In the genomic region with DNA sequence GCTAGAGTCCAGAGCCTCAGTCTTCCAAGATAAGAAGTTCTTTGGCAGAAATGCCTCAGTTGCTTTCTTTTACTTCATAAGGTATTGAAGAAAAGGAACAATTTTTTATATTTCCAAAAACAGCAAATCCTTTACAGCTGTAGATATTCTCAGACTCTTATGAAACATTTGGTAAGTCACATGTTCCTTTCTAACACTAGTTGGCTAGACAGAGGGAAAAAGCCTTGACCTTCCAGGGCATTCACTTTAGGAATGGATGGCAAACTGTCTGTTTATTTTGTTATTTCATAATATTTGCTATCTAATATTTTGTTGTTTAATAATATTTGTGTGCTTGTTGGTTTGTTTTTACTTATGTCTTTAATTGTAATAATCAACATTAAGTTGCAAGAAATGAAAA, we compare ENCODE assay signal across 1 cellular context.
TF ChIP-seq lines count a peak whose summit lies in the region.

No MANE protein-coding gene starts in this region.

TF ChIP-seq in HepG2, 621 proteins besides CTCF, POLR2A, EP300 and RAD21 (continued from another document and continues in another):
- TF ChIP-seq, protein P1, sequence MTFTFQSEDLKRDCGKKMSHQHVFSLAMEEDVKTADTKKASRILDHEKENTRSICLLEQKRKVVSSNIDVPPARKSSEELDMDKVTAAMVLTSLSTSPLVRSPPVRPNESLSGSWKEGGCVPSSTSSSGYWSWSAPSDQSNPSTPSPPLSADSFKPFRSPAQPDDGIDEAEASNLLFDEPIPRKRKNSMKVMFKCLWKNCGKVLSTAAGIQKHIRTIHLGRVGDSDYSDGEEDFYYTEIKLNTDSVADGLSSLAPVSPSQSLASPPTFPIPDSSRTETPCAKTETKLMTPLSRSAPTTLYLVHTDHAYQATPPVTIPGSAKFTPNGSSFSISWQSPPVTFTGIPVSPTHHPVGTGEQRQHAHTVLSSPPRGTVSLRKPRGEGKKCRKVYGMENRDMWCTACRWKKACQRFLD (CRISPR knock-in tag; IDR thresholded peaks at IDR 0.05; ENCODE audit: borderline replicate concordance): no peak
- no peak for TF ChIP-seq ZNF670 (CRISPR knock-in tag; IDR thresholded peaks at IDR 0.05; ENCODE audit: borderline replicate concordance)
- TF ChIP-seq ZNF264 (CRISPR knock-in tag; IDR thresholded peaks at IDR 0.05): no peak
- TF ChIP-seq ZNF138 (CRISPR knock-in tag; IDR thresholded peaks at IDR 0.05; ENCODE audit: low read depth): no peak
- TF ChIP-seq ZNF878 (CRISPR knock-in tag; IDR thresholded peaks at IDR 0.05): no peak
- TF ChIP-seq ZFAT (CRISPR knock-in tag; conservative IDR thresholded peaks at IDR 0.05): no peak
- TF ChIP-seq BCL6 (CRISPR knock-in tag; IDR thresholded peaks at IDR 0.05): peak; percentile 94
- TF ChIP-seq FLYWCH1 (CRISPR knock-in tag; IDR thresholded peaks at IDR 0.05): no peak
- TF ChIP-seq NONO (IDR thresholded peaks at IDR 0.05): no peak
- no peak for TF ChIP-seq NONO (CRISPR knock-in tag; conservative IDR thresholded peaks at IDR 0.05)
- no peak for TF ChIP-seq SOX13 (IDR thresholded peaks at IDR 0.05)
- 0 out of 4 replicates have a peak, but pooled peaks of 1 of the 2 experiments have one; percentile 12 for TF ChIP-seq SOX13 (CRISPR knock-in tag; conservative IDR thresholded peaks at IDR 0.05 in 1 of 2, IDR thresholded peaks at IDR 0.05 in 1 of 2)
- TF ChIP-seq, protein P2, sequence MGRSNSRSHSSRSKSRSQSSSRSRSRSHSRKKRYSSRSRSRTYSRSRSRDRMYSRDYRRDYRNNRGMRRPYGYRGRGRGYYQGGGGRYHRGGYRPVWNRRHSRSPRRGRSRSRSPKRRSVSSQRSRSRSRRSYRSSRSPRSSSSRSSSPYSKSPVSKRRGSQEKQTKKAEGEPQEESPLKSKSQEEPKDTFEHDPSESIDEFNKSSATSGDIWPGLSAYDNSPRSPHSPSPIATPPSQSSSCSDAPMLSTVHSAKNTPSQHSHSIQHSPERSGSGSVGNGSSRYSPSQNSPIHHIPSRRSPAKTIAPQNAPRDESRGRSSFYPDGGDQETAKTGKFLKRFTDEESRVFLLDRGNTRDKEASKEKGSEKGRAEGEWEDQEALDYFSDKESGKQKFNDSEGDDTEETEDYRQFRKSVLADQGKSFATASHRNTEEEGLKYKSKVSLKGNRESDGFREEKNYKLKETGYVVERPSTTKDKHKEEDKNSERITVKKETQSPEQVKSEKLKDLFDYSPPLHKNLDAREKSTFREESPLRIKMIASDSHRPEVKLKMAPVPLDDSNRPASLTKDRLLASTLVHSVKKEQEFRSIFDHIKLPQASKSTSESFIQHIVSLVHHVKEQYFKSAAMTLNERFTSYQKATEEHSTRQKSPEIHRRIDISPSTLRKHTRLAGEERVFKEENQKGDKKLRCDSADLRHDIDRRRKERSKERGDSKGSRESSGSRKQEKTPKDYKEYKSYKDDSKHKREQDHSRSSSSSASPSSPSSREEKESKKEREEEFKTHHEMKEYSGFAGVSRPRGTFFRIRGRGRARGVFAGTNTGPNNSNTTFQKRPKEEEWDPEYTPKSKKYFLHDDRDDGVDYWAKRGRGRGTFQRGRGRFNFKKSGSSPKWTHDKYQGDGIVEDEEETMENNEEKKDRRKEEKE (IDR thresholded peaks at IDR 0.05): no peak
- no peak for TF ChIP-seq KLF11 (CRISPR knock-in tag; IDR thresholded peaks at IDR 0.05)
- TF ChIP-seq SOX6 (IDR thresholded peaks at IDR 0.05): no peak
- TF ChIP-seq SOX6 (CRISPR knock-in tag; IDR thresholded peaks at IDR 0.05): no peak
- TF ChIP-seq, protein P3, sequence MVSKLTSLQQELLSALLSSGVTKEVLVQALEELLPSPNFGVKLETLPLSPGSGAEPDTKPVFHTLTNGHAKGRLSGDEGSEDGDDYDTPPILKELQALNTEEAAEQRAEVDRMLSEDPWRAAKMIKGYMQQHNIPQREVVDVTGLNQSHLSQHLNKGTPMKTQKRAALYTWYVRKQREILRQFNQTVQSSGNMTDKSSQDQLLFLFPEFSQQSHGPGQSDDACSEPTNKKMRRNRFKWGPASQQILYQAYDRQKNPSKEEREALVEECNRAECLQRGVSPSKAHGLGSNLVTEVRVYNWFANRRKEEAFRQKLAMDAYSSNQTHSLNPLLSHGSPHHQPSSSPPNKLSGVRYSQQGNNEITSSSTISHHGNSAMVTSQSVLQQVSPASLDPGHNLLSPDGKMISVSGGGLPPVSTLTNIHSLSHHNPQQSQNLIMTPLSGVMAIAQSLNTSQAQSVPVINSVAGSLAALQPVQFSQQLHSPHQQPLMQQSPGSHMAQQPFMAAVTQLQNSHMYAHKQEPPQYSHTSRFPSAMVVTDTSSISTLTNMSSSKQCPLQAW (CRISPR knock-in tag; IDR thresholded peaks at IDR 0.05): no peak
- no peak for TF ChIP-seq ZNF780A (CRISPR knock-in tag; IDR thresholded peaks at IDR 0.05)
- no peak for TF ChIP-seq RFXANK (CRISPR knock-in tag; IDR thresholded peaks at IDR 0.05)
- TF ChIP-seq KDM3A (CRISPR knock-in tag; IDR thresholded peaks at IDR 0.05; ENCODE audit: low read depth): no peak
- TF ChIP-seq RARA (CRISPR knock-in tag; IDR thresholded peaks at IDR 0.05): peak; percentile 73
- TF ChIP-seq IKZF4 (CRISPR knock-in tag; IDR thresholded peaks at IDR 0.05; ENCODE audit: borderline replicate concordance, low read depth, not compliant biosample characterization): no peak
- TF ChIP-seq IKZF1 (IDR thresholded peaks at IDR 0.05): no peak
- no peak for TF ChIP-seq HOXA7 (CRISPR knock-in tag; IDR thresholded peaks at IDR 0.05)
- TF ChIP-seq YEATS4 (CRISPR knock-in tag; IDR thresholded peaks at IDR 0.05; ENCODE audit: borderline replicate concordance): no peak
- no peak for TF ChIP-seq PITX1 (CRISPR knock-in tag; IDR thresholded peaks at IDR 0.05)
- TF ChIP-seq ZNF329 (CRISPR knock-in tag; IDR thresholded peaks at IDR 0.05; ENCODE audit: low read depth): no peak
- TF ChIP-seq ZNF337 (CRISPR knock-in tag; IDR thresholded peaks at IDR 0.05; ENCODE audit: borderline replicate concordance, low read depth): no peak
- TF ChIP-seq, protein P4, sequence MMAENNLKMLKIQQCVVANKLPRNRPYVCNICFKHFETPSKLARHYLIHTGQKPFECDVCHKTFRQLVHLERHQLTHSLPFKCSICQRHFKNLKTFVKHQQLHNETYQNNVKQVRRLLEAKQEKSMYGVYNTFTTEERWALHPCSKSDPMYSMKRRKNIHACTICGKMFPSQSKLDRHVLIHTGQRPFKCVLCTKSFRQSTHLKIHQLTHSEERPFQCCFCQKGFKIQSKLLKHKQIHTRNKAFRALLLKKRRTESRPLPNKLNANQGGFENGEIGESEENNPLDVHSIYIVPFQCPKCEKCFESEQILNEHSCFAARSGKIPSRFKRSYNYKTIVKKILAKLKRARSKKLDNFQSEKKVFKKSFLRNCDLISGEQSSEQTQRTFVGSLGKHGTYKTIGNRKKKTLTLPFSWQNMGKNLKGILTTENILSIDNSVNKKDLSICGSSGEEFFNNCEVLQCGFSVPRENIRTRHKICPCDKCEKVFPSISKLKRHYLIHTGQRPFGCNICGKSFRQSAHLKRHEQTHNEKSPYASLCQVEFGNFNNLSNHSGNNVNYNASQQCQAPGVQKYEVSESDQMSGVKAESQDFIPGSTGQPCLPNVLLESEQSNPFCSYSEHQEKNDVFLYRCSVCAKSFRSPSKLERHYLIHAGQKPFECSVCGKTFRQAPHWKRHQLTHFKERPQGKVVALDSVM (CRISPR knock-in tag; IDR thresholded peaks at IDR 0.05): no peak
- TF ChIP-seq MZF1 (CRISPR knock-in tag; IDR thresholded peaks at IDR 0.05; ENCODE audit: borderline replicate concordance): no peak
- TF ChIP-seq FOXA3 (CRISPR knock-in tag; IDR thresholded peaks at IDR 0.05): 0 out of 2 replicates have a peak, but pooled peaks have one; percentile 11
- TF ChIP-seq ZNF124 (CRISPR knock-in tag; IDR thresholded peaks at IDR 0.05): no peak
- TF ChIP-seq SIN3B (IDR thresholded peaks at IDR 0.05; ENCODE audit: low read length): no peak
- no peak for TF ChIP-seq ZNF331 (CRISPR knock-in tag; IDR thresholded peaks at IDR 0.05)
- TF ChIP-seq, protein P5, sequence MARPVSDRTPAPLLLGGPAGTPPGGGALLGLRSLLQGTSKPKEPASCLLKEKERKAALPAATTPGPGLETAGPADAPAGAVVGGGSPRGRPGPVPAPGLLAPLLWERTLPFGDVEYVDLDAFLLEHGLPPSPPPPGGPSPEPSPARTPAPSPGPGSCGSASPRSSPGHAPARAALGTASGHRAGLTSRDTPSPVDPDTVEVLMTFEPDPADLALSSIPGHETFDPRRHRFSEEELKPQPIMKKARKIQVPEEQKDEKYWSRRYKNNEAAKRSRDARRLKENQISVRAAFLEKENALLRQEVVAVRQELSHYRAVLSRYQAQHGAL (CRISPR knock-in tag; IDR thresholded peaks at IDR 0.05; ENCODE audit: not compliant biosample characterization): no peak
- TF ChIP-seq SRSF4 (IDR thresholded peaks at IDR 0.05; ENCODE audit: low read depth, low read length, poor library complexity, severe bottlenecking): no peak
- TF ChIP-seq ZSCAN25 (CRISPR knock-in tag; IDR thresholded peaks at IDR 0.05): no peak
- TF ChIP-seq NR2C2 (CRISPR knock-in tag; IDR thresholded peaks at IDR 0.05; ENCODE audit: borderline replicate concordance): no peak
- TF ChIP-seq ZNF205 (CRISPR knock-in tag; IDR thresholded peaks at IDR 0.05): no peak
- 0 out of 2 replicates have a peak, but pooled peaks have one; percentile 6 for TF ChIP-seq CEBPG (CRISPR knock-in tag; IDR thresholded peaks at IDR 0.05)
- no peak for TF ChIP-seq ESRRA (CRISPR knock-in tag; IDR thresholded peaks at IDR 0.05; ENCODE audit: low read depth)
- TF ChIP-seq, protein P6, sequence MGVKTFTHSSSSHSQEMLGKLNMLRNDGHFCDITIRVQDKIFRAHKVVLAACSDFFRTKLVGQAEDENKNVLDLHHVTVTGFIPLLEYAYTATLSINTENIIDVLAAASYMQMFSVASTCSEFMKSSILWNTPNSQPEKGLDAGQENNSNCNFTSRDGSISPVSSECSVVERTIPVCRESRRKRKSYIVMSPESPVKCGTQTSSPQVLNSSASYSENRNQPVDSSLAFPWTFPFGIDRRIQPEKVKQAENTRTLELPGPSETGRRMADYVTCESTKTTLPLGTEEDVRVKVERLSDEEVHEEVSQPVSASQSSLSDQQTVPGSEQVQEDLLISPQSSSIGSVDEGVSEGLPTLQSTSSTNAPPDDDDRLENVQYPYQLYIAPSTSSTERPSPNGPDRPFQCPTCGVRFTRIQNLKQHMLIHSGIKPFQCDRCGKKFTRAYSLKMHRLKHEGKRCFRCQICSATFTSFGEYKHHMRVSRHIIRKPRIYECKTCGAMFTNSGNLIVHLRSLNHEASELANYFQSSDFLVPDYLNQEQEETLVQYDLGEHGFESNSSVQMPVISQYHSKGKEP (CRISPR knock-in tag; IDR thresholded peaks at IDR 0.05): no peak
- TF ChIP-seq ZNF790 (CRISPR knock-in tag; IDR thresholded peaks at IDR 0.05; ENCODE audit: borderline replicate concordance): no peak
- TF ChIP-seq, protein P7, sequence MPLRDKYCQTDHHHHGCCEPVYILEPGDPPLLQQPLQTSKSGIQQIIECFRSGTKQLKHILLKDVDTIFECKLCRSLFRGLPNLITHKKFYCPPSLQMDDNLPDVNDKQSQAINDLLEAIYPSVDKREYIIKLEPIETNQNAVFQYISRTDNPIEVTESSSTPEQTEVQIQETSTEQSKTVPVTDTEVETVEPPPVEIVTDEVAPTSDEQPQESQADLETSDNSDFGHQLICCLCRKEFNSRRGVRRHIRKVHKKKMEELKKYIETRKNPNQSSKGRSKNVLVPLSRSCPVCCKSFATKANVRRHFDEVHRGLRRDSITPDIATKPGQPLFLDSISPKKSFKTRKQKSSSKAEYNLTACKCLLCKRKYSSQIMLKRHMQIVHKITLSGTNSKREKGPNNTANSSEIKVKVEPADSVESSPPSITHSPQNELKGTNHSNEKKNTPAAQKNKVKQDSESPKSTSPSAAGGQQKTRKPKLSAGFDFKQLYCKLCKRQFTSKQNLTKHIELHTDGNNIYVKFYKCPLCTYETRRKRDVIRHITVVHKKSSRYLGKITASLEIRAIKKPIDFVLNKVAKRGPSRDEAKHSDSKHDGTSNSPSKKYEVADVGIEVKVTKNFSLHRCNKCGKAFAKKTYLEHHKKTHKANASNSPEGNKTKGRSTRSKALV (CRISPR knock-in tag; IDR thresholded peaks at IDR 0.05): no peak
- no peak for TF ChIP-seq ZZZ3 (CRISPR knock-in tag; IDR thresholded peaks at IDR 0.05; ENCODE audit: borderline replicate concordance)
- no peak for TF ChIP-seq ZNF260 (CRISPR knock-in tag; IDR thresholded peaks at IDR 0.05; ENCODE audit: borderline replicate concordance, low read depth)
- TF ChIP-seq, protein P8, sequence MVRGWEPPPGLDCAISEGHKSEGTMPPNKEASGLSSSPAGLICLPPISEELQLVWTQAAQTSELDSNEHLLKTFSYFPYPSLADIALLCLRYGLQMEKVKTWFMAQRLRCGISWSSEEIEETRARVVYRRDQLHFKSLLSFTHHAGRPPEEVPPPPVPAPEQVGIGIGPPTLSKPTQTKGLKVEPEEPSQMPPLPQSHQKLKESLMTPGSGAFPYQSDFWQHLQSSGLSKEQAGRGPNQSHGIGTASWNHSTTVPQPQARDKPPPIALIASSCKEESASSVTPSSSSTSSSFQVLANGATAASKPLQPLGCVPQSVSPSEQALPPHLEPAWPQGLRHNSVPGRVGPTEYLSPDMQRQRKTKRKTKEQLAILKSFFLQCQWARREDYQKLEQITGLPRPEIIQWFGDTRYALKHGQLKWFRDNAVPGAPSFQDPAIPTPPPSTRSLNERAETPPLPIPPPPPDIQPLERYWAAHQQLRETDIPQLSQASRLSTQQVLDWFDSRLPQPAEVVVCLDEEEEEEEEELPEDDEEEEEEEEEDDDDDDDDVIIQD (CRISPR knock-in tag; IDR thresholded peaks at IDR 0.05; ENCODE audit: low read depth): peak; percentile 51; the same call in 1 of the 2 replicates
- TF ChIP-seq, protein P9, sequence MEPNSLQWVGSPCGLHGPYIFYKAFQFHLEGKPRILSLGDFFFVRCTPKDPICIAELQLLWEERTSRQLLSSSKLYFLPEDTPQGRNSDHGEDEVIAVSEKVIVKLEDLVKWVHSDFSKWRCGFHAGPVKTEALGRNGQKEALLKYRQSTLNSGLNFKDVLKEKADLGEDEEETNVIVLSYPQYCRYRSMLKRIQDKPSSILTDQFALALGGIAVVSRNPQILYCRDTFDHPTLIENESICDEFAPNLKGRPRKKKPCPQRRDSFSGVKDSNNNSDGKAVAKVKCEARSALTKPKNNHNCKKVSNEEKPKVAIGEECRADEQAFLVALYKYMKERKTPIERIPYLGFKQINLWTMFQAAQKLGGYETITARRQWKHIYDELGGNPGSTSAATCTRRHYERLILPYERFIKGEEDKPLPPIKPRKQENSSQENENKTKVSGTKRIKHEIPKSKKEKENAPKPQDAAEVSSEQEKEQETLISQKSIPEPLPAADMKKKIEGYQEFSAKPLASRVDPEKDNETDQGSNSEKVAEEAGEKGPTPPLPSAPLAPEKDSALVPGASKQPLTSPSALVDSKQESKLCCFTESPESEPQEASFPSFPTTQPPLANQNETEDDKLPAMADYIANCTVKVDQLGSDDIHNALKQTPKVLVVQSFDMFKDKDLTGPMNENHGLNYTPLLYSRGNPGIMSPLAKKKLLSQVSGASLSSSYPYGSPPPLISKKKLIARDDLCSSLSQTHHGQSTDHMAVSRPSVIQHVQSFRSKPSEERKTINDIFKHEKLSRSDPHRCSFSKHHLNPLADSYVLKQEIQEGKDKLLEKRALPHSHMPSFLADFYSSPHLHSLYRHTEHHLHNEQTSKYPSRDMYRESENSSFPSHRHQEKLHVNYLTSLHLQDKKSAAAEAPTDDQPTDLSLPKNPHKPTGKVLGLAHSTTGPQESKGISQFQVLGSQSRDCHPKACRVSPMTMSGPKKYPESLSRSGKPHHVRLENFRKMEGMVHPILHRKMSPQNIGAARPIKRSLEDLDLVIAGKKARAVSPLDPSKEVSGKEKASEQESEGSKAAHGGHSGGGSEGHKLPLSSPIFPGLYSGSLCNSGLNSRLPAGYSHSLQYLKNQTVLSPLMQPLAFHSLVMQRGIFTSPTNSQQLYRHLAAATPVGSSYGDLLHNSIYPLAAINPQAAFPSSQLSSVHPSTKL (CRISPR knock-in tag; IDR thresholded peaks at IDR 0.05): peak; percentile 45; the same call in 1 of the 2 replicates
- no peak for TF ChIP-seq KDM6A (CRISPR knock-in tag; IDR thresholded peaks at IDR 0.05; ENCODE audit: low read depth)
- no peak for TF ChIP-seq SNAI1 (CRISPR knock-in tag; IDR thresholded peaks at IDR 0.05; ENCODE audit: borderline replicate concordance)
- no peak for TF ChIP-seq ZNF891 (CRISPR knock-in tag; IDR thresholded peaks at IDR 0.05)
